1 cellular context compared by ENCODE assay signal in the genomic region with DNA sequence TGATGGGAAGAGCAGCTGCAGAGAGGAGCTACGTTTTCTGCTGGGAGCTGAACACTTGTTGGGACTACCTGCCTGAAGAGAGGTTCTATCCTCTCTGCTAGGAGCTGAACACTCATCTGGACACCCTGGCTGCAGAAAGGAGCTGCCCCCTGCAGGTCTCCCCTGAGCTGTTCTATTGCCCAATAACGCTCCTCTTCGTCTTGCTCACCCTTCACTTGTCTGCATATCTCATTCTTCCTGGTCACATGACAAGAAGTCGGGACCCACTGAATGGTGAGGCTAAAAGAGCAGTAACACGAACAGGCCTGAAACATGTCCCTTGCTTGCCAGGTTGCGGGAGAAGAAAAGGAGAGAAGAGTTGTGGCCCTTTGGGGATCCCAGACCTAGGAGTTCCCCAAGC.
TF ChIP-seq lines count a peak whose summit lies in the region.

No MANE protein-coding gene starts in this region.

TF ChIP-seq in HCT116, 20 proteins besides CTCF, POLR2A, EP300 and RAD21 (continued from another document):
- TF ChIP-seq, protein P1, sequence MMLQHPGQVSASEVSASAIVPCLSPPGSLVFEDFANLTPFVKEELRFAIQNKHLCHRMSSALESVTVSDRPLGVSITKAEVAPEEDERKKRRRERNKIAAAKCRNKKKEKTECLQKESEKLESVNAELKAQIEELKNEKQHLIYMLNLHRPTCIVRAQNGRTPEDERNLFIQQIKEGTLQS (IDR thresholded peaks at IDR 0.05) = no peak
- TF ChIP-seq CBX3 (IDR thresholded peaks at IDR 0.05; ENCODE audit: low read depth) (no peak), YY1 (IDR thresholded peaks at IDR 0.05; ENCODE audit: extremely low read depth, insufficient replicate concordance, low read depth, low read length) (no peak), EZH2 (IDR thresholded peaks at IDR 0.05) (no peak), CEBPB (IDR thresholded peaks at IDR 0.05; ENCODE audit: low read depth) (no peak)
